ENCODE assay signal across 8 cellular contexts in the genomic region with DNA sequence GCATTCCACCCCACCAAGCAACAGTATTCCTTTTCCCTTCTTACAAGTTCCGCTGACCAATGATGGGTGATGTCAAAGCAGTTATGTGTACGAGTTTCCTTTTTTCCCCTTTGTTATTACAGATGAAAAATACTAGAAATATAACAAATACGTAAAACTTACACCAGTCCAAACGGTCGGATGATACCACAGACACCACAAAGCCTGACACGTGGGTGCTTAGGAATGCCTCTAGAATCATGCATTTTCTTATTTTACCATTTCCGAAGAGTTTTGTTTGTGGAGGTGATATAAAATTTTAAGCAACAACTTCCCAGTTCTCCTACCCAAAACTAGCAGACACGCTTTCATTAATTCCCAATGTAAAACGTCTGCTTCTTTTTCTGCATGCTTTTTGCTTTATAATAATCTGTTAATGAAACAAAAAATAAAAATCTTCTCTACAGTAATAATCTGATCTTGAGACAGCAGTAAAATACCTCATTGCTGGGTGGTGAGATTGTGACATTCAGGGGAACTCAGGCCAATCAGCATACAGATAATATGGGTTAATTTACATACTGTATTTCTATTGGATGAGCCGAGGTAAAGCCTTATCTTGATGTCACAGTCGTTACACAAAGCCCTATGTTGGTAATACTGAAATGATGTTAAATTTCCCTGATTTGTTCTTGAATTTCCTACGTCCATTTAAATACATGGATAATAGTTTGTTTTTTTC. TPM values are rescaled to one million over a fixed set of nuclear protein-coding genes. Genes with fewer than 3 reads are reported as not detected.
DNase-seq lines count a peak whose midpoint lies in the region; ATAC-seq, FAIRE-seq and TF ChIP-seq lines count a peak whose summit lies in the region.

No MANE protein-coding gene starts in this region.

- H3K4me1 ChIP-seq in astrocyte (ENCODE audit: insufficient read depth, low read length) (peaks cover 8% of the 10 kb centered on the region), thoracic aorta (ENCODE audit: control insufficient read depth in 1 of 2, low read depth in 2 of 2) (peaks cover 0 to 7% of the 10 kb centered on the region in 2 donors)

- ATAC-seq in thoracic aorta (ENCODE audit: insufficient number of reproducible peaks, low FRiP score, low read depth) (peak; percentile 70), GM18868 (IDR thresholded peaks at IDR 0.05; ENCODE audit: unreplicated experiment) (no peak), HG03095 (IDR thresholded peaks at IDR 0.05; ENCODE audit: unreplicated experiment) (no peak)

- H3K36me3 ChIP-seq in astrocyte (ENCODE audit: insufficient read depth, low read length), result no peaks in the 10 kb centered on the region
- no peaks in the 10 kb centered on the region for H3K36me3 ChIP-seq in thoracic aorta

- H3K4me1 Mint-ChIP-seq in astrocyte (ENCODE audit: low read depth, unreplicated experiment), result peaks cover 1% of the 10 kb centered on the region

- no peaks in the 10 kb centered on the region for H3K79me2 ChIP-seq in astrocyte (ENCODE audit: insufficient read depth, low read length)

- H3K27ac Mint-ChIP-seq in astrocyte (ENCODE audit: unreplicated experiment), result peak overlapping the region; percentile 83

- no peak for TF ChIP-seq CTCF in astrocyte (IDR thresholded peaks at IDR 0.05; ENCODE audit: insufficient read depth, low read depth, low read length)
- TF ChIP-seq CTCF in thoracic aorta (IDR thresholded peaks at IDR 0.05), result no peak

- peak overlapping the region; percentile 99 for H3K27ac ChIP-seq in astrocyte (ENCODE audit: low read depth, low read length)
- H3K27ac ChIP-seq in thoracic aorta, result peak overlapping the region; percentile 54 to 69

- peak overlapping the region; percentile 70 for H3K4me3 ChIP-seq in astrocyte (ENCODE audit: insufficient read depth, low read depth, low read length)
- H3K4me3 ChIP-seq in thoracic aorta, result peak overlapping the region; percentile 81

- H3K4me2 ChIP-seq in astrocyte (ENCODE audit: low read length), result peak overlapping the region; percentile 99

- DNase-seq in DMS53 (lab: John Stamatoyannopoulos, UW) (peak; percentile 94), MV-4-11 (lab: John Stamatoyannopoulos, UW) (peak; percentile 91), astrocyte (ENCODE audit: low read depth) (peak; percentile 94), iPS-NIHi7 (ENCODE audit: extremely low spot score) (peak; percentile 32), thoracic aorta (ENCODE audit: low spot score) (no peak)
- DNase-seq in activated CD4-positive, alpha-beta T cell treated with anti-CD3 and anti-CD28 coated beads, Interleukin-2, amount 50 U/mL, for 48 hours, result no peak

- peak; percentile 92 for FAIRE-seq in astrocyte (lab: Jason Lieb, UNC)

- peak overlapping the region; percentile 30 for H3K4me3 Mint-ChIP-seq in astrocyte (ENCODE audit: unreplicated experiment)

- peaks cover 3% of the 10 kb centered on the region for H3K9me3 Mint-ChIP-seq in astrocyte (ENCODE audit: unreplicated experiment)

- no peaks in the 10 kb centered on the region for H3K27me3 ChIP-seq in astrocyte (ENCODE audit: insufficient read depth, low read length)
- H3K27me3 ChIP-seq in thoracic aorta (replicated peaks; ENCODE audit: insufficient read depth), result no peaks in the 10 kb centered on the region

- peaks cover 2% of the 10 kb centered on the region for H3K36me3 Mint-ChIP-seq in astrocyte (ENCODE audit: low read depth, unreplicated experiment)

- peak overlapping the region; percentile 97 for H3K9ac ChIP-seq in astrocyte (ENCODE audit: low read length)

- no peaks in the 10 kb centered on the region for H3K27me3 Mint-ChIP-seq in astrocyte (ENCODE audit: low read depth, unreplicated experiment)

- H3K9me3 ChIP-seq in astrocyte (ENCODE audit: insufficient read depth, low read depth, low read length), result no peaks in the 10 kb centered on the region
- no peaks in the 10 kb centered on the region for H3K9me3 ChIP-seq in thoracic aorta

- H2AFZ ChIP-seq in astrocyte (ENCODE audit: low read depth, low read length), result peak overlapping the region; percentile 39

- no peaks in the 10 kb centered on the region for H4K20me1 ChIP-seq in astrocyte (ENCODE audit: insufficient read depth, low read length)

RNA-seq across cellular contexts. Expression of a gene that starts 0.8 kb away (rescaled TPM):
- total RNA-seq in astrocyte (0.73 and 1.3 TPM in 2 replicates), thoracic aorta (1 to 10 TPM in 1 of 2 donors, under 1 TPM in 1; 0.68 to 1.3 TPM)

RNA-seq across cellular contexts. Expression of a gene that starts 30.9 kb away (rescaled TPM):
- 45.1 and 52.9 TPM in 2 replicates for total RNA-seq in astrocyte
- total RNA-seq in thoracic aorta, result 10 to 100 TPM; 23.7 to 36.5 TPM

Comparison
In these comparisons a context has a peak if more than half of its experiments do, and no peak if none do; other contexts are left out.
1. DNase-seq: peak in DMS53 (single experiment), MV-4-11 (single experiment), astrocyte (single experiment) and iPS-NIHi7 (single experiment); none in thoracic aorta (single experiment) and activated CD4-positive, alpha-beta T cell treated with anti-CD3 and anti-CD28 coated beads, Interleukin-2, amount 50 U/mL, for 48 hours (0 of 2).